Comparison of ENCODE assay signal across 8 cellular contexts in the genomic region with DNA sequence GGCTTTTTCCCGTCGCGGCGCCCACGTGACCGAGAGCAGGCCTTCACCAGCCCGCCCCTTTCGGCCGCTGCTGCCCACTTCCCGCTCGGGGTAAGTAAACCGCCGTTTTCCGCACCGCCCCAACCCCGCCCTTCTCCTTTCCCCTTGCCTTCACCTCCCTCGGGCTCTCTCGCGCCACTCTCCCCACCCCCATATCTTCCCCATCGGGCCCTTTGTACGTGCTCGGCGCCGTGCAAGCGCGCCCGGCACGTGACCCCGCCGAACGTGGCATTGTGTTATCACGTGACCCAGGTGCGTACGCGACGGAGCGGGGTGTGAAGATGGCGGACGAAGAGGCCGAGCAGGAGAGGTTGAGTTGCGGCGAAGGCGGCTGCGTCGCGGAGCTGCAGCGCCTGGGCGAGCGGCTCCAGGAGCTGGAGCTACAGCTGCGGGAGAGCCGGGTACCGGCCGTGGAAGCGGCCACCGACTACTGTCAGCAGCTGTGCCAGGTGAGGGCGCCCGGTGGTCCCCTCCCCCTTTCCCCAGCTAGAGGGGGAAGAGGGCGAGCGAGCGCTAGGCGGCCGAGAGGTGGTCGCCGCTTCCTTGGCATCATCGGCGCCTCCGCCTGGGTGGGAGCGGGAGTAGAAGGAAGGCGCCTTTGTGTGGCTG. TPM values are rescaled to one million over a fixed set of nuclear protein-coding genes. Genes with fewer than 3 reads are reported as not detected.
DNase-seq lines count a peak whose midpoint lies in the region; ATAC-seq and TF ChIP-seq lines count a peak whose summit lies in the region.

Gene ZNF292 (plus strand): TSS at position 294 of the 648 bp plus-strand sequence. CDS start 27 bp downstream, at position 321.

- H3K4me1 Mint-ChIP-seq in activated CD4-positive, alpha-beta T cell treated with anti-CD3 and anti-CD28 coated beads for 36 hours = peaks cover 50% of the 10 kb centered on the region

- peak; percentile 57 for TF ChIP-seq POLR2A in GM19193 (IDR thresholded peaks at IDR 0.05; ENCODE audit: extremely low read depth, insufficient read depth, insufficient read length)

- ATAC-seq in HG03439 (IDR thresholded peaks at IDR 0.05; ENCODE audit: unreplicated experiment) = peak; percentile 74
- peak; percentile 86 for ATAC-seq in activated CD4-positive, alpha-beta T cell treated with anti-CD3 and anti-CD28 coated beads for 36 hours

- peaks cover 27% of the 10 kb centered on the region for H3K36me3 Mint-ChIP-seq in activated CD4-positive, alpha-beta T cell treated with anti-CD3 and anti-CD28 coated beads for 36 hours (ENCODE audit: low read depth)

- no peaks in the 10 kb centered on the region for H3K27me3 Mint-ChIP-seq in activated CD4-positive, alpha-beta T cell treated with anti-CD3 and anti-CD28 coated beads for 36 hours

- peak within 1 kb of the TSS; percentile 100 for H3K4me3 Mint-ChIP-seq in activated CD4-positive, alpha-beta T cell treated with anti-CD3 and anti-CD28 coated beads for 36 hours

- intact Hi-C loops in activated CD4-positive, alpha-beta T cell treated with anti-CD3 and anti-CD28 coated beads for 36 hours (cut with DNase I, micrococcal nuclease) = loop anchor here (1.0 to 10.0 kb wide), 14 partner anchors 27 to 1929 kb away; partner anchors contain the start of genes AKIRIN2 (in 1 of the 2), ORC3 (in 1 of the 2), PNRC1 (in 1 of the 2) and RNGTT (in 1 of the 2)

- DNase-seq in AML-193 (lab: John Stamatoyannopoulos, UW) (peak; percentile 99), NCI-H510A treated with DMSO at 0.1 percent for 48 hours (lab: John Stamatoyannopoulos, UW) (peak; percentile 92), choroid plexus epithelial cell (ENCODE audit: low read depth) (peak; percentile 97), kidney tubule cell (ENCODE audit: low spot score) (peak; percentile 98)
- peak; percentile 99 for DNase-seq in activated CD4-positive, alpha-beta T cell treated with anti-CD3 and anti-CD28 coated beads for 36 hours
- DNase-seq in stimulated activated CD4-positive, alpha-beta T cell treated with anti-CD3 and anti-CD28 coated beads, Interleukin-1b, Interleukin-23, amount 100 ng/mL, for 24 hours (ENCODE audit: low read depth in 4 of 4, low spot score in 1 of 4) = peak; percentile 85 to 98 (median 92)

- CTCF ChIA-PET in activated CD4-positive, alpha-beta T cell treated with anti-CD3 and anti-CD28 coated beads for 36 hours (lab: Charles Lee) = interaction anchor here (0.6 to 1.6 kb wide), 5 partner anchors 16 to 83 kb away, joined by 3 to 4 read pairs (median 3); no protein-coding TSS in a partner anchor

- TF ChIP-seq CTCF in choroid plexus epithelial cell (conservative IDR thresholded peaks at IDR 0.05; ENCODE audit: low read depth, low read length) = no peak

- peak within 1 kb of the TSS; percentile 95 for H3K4me3 ChIP-seq in choroid plexus epithelial cell (ENCODE audit: low read depth, low read length)

- H3K9me3 Mint-ChIP-seq in activated CD4-positive, alpha-beta T cell treated with anti-CD3 and anti-CD28 coated beads for 36 hours (ENCODE audit: low read depth) = no peaks in the 10 kb centered on the region

- H3K27ac Mint-ChIP-seq in activated CD4-positive, alpha-beta T cell treated with anti-CD3 and anti-CD28 coated beads for 36 hours = peak within 1 kb of the TSS; percentile 99

- POLR2A ChIA-PET in activated CD4-positive, alpha-beta T cell treated with anti-CD3 and anti-CD28 coated beads for 36 hours (lab: Charles Lee) = no interaction called here

RNA-seq across cellular contexts. Expression of gene ZNF292, which starts in this region (rescaled TPM):
- total RNA-seq in activated CD4-positive, alpha-beta T cell treated with anti-CD3 and anti-CD28 coated beads for 36 hours = 10 to 100 TPM; 68.8 to 81.8 TPM

Comparison
In these comparisons a context has a peak if more than half of its experiments do, and no peak if none do; other contexts are left out.
1. Peak in every context shown above with its lines: DNase-seq, ATAC-seq and H3K4me3 ChIP-seq.